Comparison of ENCODE assay signal across 1 cellular context in genomic region chr2:236551843-236552542, GRCh38.
TF ChIP-seq lines count a peak whose summit lies in the region.

No MANE protein-coding gene starts in this region.

TF ChIP-seq in GM12878, 131 proteins besides CTCF, POLR2A, EP300 and RAD21 (continued from another document):
- peak; percentile 83 for TF ChIP-seq RELB (IDR thresholded peaks at IDR 0.05; ENCODE audit: low read depth)
- TF ChIP-seq JUNB (IDR thresholded peaks at IDR 0.05), result peak; percentile 69
- peak; percentile 52 for TF ChIP-seq SKIL (IDR thresholded peaks at IDR 0.05; ENCODE audit: low read depth, poor library complexity, severe bottlenecking)
- peak; percentile 62 for TF ChIP-seq FOXK2 (IDR thresholded peaks at IDR 0.05)
- TF ChIP-seq SMAD5 (IDR thresholded peaks at IDR 0.05; ENCODE audit: low read depth), result 0 out of 2 replicates have a peak, but pooled peaks have one; percentile 38
